8 cellular contexts compared by ENCODE assay signal in genomic region chr22:39520054-39520873, GRCh38. TPM values are rescaled to one million over a fixed set of nuclear protein-coding genes. Genes with fewer than 3 reads are reported as not detected.
DNase-seq lines count a peak whose midpoint lies in the region; TF ChIP-seq lines count a peak whose summit lies in the region.

Gene ATF4 (plus strand): TSS chr22:39520562. CDS start chr22:39521446, 884 bp downstream.

- peak within 1 kb of the TSS; percentile 56 for H2BK15ac ChIP-seq in neuronal stem cell (ENCODE audit: low read length)

- H3K9me3 ChIP-seq in neuronal stem cell (replicated peaks in 1 of 2; ENCODE audit: control insufficient read depth in 2 of 2, insufficient read depth in 1 of 2, low read depth in 1 of 2, low read length in 2 of 2), result peaks cover 0 to 4% of the 10 kb centered on the region in 2 donors

- peaks cover 48% of the 10 kb centered on the region for H3K36me3 Mint-ChIP-seq in activated naive CD4-positive, alpha-beta T cell treated with anti-CD3 and anti-CD28 coated beads for 36 hours (ENCODE audit: low read depth)

- H3K18ac ChIP-seq in neuronal stem cell (ENCODE audit: low read length), result peak within 1 kb of the TSS; percentile 99

- WGBS in neuronal stem cell (ENCODE audit: extremely low coverage in 2 of 2, insufficient read length in 2 of 2, insufficient replicate concordance in 1 of 2), 2 donors, result no CpG with 5 or more reads among the region's 74 CpGs

- H3K4ac ChIP-seq in neuronal stem cell (ENCODE audit: low read length), result peak within 1 kb of the TSS; percentile 94

- DNase-seq in GM03348 (ENCODE audit: low spot score), result peak; percentile 97
- peak; percentile 97 for DNase-seq in HFF-Myc (ENCODE audit: extremely low read depth, low read depth)
- DNase-seq in NAMALWA (ENCODE audit: low spot score), result peak; percentile 99
- DNase-seq in SK-N-DZ (ENCODE audit: low spot score), result peak; percentile 100
- DNase-seq in activated naive CD4-positive, alpha-beta T cell treated with anti-CD3 and anti-CD28 coated beads for 36 hours, result peak; percentile 98
- peak; percentile 99 for DNase-seq in foreskin melanocyte
- peak; percentile 99 for DNase-seq in neuronal stem cell (ENCODE audit: low spot score)

- intact Hi-C loops in activated naive CD4-positive, alpha-beta T cell treated with anti-CD3 and anti-CD28 coated beads for 36 hours (cut with micrococcal nuclease), result loop anchor here (1.0 to 5.0 kb wide), 10 partner anchors 12 to 815 kb away; partner anchors contain the start of genes CBX6, GTPBP1, MIEF1 and RPL3

- peak within 1 kb of the TSS; percentile 94 for H4K8ac ChIP-seq in neuronal stem cell (ENCODE audit: low read depth, low read length)

- H3K14ac ChIP-seq in neuronal stem cell (ENCODE audit: low read length), result peak within 1 kb of the TSS; percentile 98

- peaks cover 2% of the 10 kb centered on the region for H3K27me3 Mint-ChIP-seq in activated naive CD4-positive, alpha-beta T cell treated with anti-CD3 and anti-CD28 coated beads for 36 hours (ENCODE audit: low read depth)

- H2AFZ ChIP-seq in neuronal stem cell (ENCODE audit: low read length), result peak within 1 kb of the TSS; percentile 98

- H3K4me3 ChIP-seq in HFF-Myc (replicated peaks; ENCODE audit: low read depth, low read length) (peak within 1 kb of the TSS; percentile 88), neuronal stem cell (ENCODE audit: low read length in 2 of 2) (peak within 1 kb of the TSS; percentile 56 to 89)

- H3K9me3 Mint-ChIP-seq in activated naive CD4-positive, alpha-beta T cell treated with anti-CD3 and anti-CD28 coated beads for 36 hours, result no peaks in the 10 kb centered on the region

- H3K4me1 Mint-ChIP-seq in activated naive CD4-positive, alpha-beta T cell treated with anti-CD3 and anti-CD28 coated beads for 36 hours (ENCODE audit: low read depth), result peaks cover 64% of the 10 kb centered on the region

- peak within 1 kb of the TSS; percentile 97 for H2BK5ac ChIP-seq in neuronal stem cell (ENCODE audit: low read length)

- peak within 1 kb of the TSS; percentile 78 for H3K4me2 ChIP-seq in neuronal stem cell (ENCODE audit: insufficient read depth, low read length, poor library complexity, severe bottlenecking)

- peak within 1 kb of the TSS; percentile 97 for H3K27ac ChIP-seq in neuronal stem cell (replicated peaks; ENCODE audit: low read length)

- H3K79me1 ChIP-seq in neuronal stem cell (ENCODE audit: low read depth, low read length), result peaks cover 8% of the 10 kb centered on the region

- H3K23ac ChIP-seq in neuronal stem cell (ENCODE audit: low read depth, low read length, poor library complexity), result peak within 1 kb of the TSS; percentile 100

- peak within 1 kb of the TSS; percentile 83 for H3K4me3 Mint-ChIP-seq in activated naive CD4-positive, alpha-beta T cell treated with anti-CD3 and anti-CD28 coated beads for 36 hours

- no peaks in the 10 kb centered on the region for H3K27me3 ChIP-seq in neuronal stem cell (ENCODE audit: control insufficient read depth in 3 of 3, insufficient read depth in 3 of 3, low read depth in 1 of 3, low read length in 3 of 3)

- H3K27ac Mint-ChIP-seq in activated naive CD4-positive, alpha-beta T cell treated with anti-CD3 and anti-CD28 coated beads for 36 hours, result peak within 1 kb of the TSS; percentile 95

- peak within 1 kb of the TSS; percentile 100 for H2AK5ac ChIP-seq in neuronal stem cell (ENCODE audit: low read depth, low read length)

- TF ChIP-seq CTCF in HFF-Myc (IDR thresholded peaks at IDR 0.05; ENCODE audit: low read depth, low read length, missing control alignments), result no peak
- no peak for TF ChIP-seq CTCF in subcutaneous adipose tissue (IDR thresholded peaks at IDR 0.05; ENCODE audit: low read depth)

- CTCF ChIA-PET in activated naive CD4-positive, alpha-beta T cell treated with anti-CD3 and anti-CD28 coated beads for 36 hours (lab: Charles Lee), result interaction anchor here (0.6 to 2.1 kb wide), 3 partner anchors 9 to 21 kb away, joined by 3 to 11 read pairs (median 5); no protein-coding TSS in a partner anchor

- no peak within 1 kb of the TSS for H2BK12ac ChIP-seq in neuronal stem cell (ENCODE audit: low read length)

- H3K9ac ChIP-seq in neuronal stem cell (ENCODE audit: low read depth, low read length, poor library complexity), result peak within 1 kb of the TSS; percentile 100

- peak within 1 kb of the TSS; percentile 91 for H4K91ac ChIP-seq in neuronal stem cell (ENCODE audit: low read depth, low read length, poor library complexity)

- H3K4me1 ChIP-seq in neuronal stem cell (ENCODE audit: control insufficient read depth in 2 of 2, insufficient read depth in 1 of 2, low read depth in 1 of 2, low read length in 2 of 2), result peaks cover 21 to 24% of the 10 kb centered on the region in 2 donors

- peaks cover 38 to 70% of the 10 kb centered on the region in 2 donors for H3K36me3 ChIP-seq in neuronal stem cell (replicated peaks in 1 of 2; ENCODE audit: control insufficient read depth in 2 of 2, insufficient read depth in 2 of 2, low read length in 2 of 2)

- peak within 1 kb of the TSS; percentile 10 for H2BK120ac ChIP-seq in neuronal stem cell (ENCODE audit: low read depth, low read length)

RNA-seq across cellular contexts. Expression of gene ATF4, which starts in this region (rescaled TPM):
- polyA plus RNA-seq in SK-N-DZ (2014; cell fraction: cytosol; rRNA removed), result 496 and 507 TPM in 2 replicates
- 518 and 549 TPM in 2 replicates for polyA plus RNA-seq in SK-N-DZ (2014; cell fraction: nucleus; rRNA removed)
- 100 to 1,000 TPM; 589 to 609 TPM for total RNA-seq in activated naive CD4-positive, alpha-beta T cell treated with anti-CD3 and anti-CD28 coated beads for 36 hours
- 261 TPM for polyA plus RNA-seq in neuronal stem cell (2013, experiment 1 of 2)
- 254 TPM for polyA plus RNA-seq in neuronal stem cell (2013, experiment 2 of 2)
- 100 to 1,000 TPM; 333 to 430 (median 399) TPM for total RNA-seq in subcutaneous adipose tissue

Comparison
In these comparisons a context has a peak if more than half of its experiments do, and no peak if none do; other contexts are left out.
1. Peak in every context shown above with its lines: DNase-seq, H3K4me3 ChIP-seq and H3K27ac ChIP-seq.